ENCODE assay signal across 1 cellular context in the genomic region with DNA sequence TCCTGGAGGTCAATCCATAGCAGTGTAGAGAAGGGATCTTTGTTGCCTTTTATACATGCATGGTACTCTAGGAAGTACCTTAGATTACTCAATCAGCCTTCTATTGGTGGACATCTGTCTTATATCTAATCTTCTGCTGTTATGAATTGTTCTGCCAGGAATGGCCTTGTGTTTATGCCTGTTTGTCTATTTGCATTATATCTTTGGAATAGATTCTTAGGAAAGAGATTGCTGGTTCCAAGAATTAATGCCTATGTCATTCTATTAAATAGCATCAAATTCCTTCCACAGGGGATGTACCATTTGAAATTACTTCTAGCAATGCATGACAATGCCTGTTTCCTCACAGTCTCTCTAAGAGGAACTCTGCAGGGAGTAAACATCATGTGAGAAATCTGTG.
TF ChIP-seq lines count a peak whose summit lies in the region.

No MANE protein-coding gene starts in this region.

TF ChIP-seq in IMR-90, 13 proteins besides CTCF, POLR2A, EP300 and RAD21:
- TF ChIP-seq MAZ (IDR thresholded peaks at IDR 0.05; ENCODE audit: borderline replicate concordance, low read depth, low read length) (no peak), CHD1 (IDR thresholded peaks at IDR 0.05; ENCODE audit: low read depth, low read length) (no peak), RCOR1 (IDR thresholded peaks at IDR 0.05; ENCODE audit: insufficient replicate concordance, low read length) (no peak), MAFK (IDR thresholded peaks at IDR 0.05; ENCODE audit: low read depth, low read length) (no peak), BHLHE40 (IDR thresholded peaks at IDR 0.05; ENCODE audit: low read depth, low read length) (no peak), RFX5 (IDR thresholded peaks at IDR 0.05; ENCODE audit: low read depth, low read length) (no peak), MXI1 (IDR thresholded peaks at IDR 0.05; ENCODE audit: borderline replicate concordance, low read depth, low read length) (no peak), SMC3 (IDR thresholded peaks at IDR 0.05; ENCODE audit: low read depth, low read length) (no peak), CEBPB (IDR thresholded peaks at IDR 0.05; ENCODE audit: low read depth, low read length) (no peak), NFE2L2 (IDR thresholded peaks at IDR 0.05; ENCODE audit: low read depth, low read length) (no peak), FOS (IDR thresholded peaks at IDR 0.05; ENCODE audit: low read depth, low read length) (no peak)
- TF ChIP-seq, protein P1, sequence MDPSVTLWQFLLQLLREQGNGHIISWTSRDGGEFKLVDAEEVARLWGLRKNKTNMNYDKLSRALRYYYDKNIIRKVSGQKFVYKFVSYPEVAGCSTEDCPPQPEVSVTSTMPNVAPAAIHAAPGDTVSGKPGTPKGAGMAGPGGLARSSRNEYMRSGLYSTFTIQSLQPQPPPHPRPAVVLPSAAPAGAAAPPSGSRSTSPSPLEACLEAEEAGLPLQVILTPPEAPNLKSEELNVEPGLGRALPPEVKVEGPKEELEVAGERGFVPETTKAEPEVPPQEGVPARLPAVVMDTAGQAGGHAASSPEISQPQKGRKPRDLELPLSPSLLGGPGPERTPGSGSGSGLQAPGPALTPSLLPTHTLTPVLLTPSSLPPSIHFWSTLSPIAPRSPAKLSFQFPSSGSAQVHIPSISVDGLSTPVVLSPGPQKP (IDR thresholded peaks at IDR 0.05; ENCODE audit: borderline replicate concordance, low read depth, low read length) = no peak
- TF ChIP-seq, protein P2, sequence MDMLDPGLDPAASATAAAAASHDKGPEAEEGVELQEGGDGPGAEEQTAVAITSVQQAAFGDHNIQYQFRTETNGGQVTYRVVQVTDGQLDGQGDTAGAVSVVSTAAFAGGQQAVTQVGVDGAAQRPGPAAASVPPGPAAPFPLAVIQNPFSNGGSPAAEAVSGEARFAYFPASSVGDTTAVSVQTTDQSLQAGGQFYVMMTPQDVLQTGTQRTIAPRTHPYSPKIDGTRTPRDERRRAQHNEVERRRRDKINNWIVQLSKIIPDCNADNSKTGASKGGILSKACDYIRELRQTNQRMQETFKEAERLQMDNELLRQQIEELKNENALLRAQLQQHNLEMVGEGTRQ (IDR thresholded peaks at IDR 0.05; ENCODE audit: low read depth, low read length) = no peak
TF ChIP-seq in IMR-90: peak in this region for 0.
